1 cellular context compared by ENCODE assay signal in the genomic region with DNA sequence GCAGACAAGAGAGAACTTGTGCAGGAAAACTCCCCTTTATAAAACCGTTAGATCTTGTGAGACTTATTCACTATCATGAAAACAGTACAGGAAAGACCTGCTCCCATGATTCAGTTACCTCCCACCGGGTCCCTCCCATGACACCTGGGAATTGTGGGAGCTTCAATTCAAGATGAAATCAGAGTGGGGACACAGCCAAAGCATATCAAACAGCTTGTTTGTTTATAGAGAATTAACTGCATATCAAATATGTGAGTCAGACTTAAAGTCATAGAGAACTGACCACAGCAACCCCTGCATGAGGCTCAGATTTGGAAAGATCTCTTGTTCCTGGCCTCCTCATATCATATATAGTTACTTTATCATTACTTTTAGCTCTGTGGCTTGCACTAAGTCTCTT.
TF ChIP-seq lines count a peak whose summit lies in the region.

No MANE protein-coding gene starts in this region.

TF ChIP-seq in IMR-90, 13 proteins besides CTCF, POLR2A, EP300 and RAD21 (continued from another document):
- TF ChIP-seq SMC3 (IDR thresholded peaks at IDR 0.05; ENCODE audit: low read depth, low read length) (no peak), CEBPB (IDR thresholded peaks at IDR 0.05; ENCODE audit: low read depth, low read length) (no peak), ELK1 (IDR thresholded peaks at IDR 0.05; ENCODE audit: borderline replicate concordance, low read depth, low read length) (no peak), FOS (IDR thresholded peaks at IDR 0.05; ENCODE audit: low read depth, low read length) (no peak), USF2 (IDR thresholded peaks at IDR 0.05; ENCODE audit: low read depth, low read length) (no peak), RFX5 (IDR thresholded peaks at IDR 0.05; ENCODE audit: low read depth, low read length) (no peak), BHLHE40 (IDR thresholded peaks at IDR 0.05; ENCODE audit: low read depth, low read length) (no peak), RCOR1 (IDR thresholded peaks at IDR 0.05; ENCODE audit: insufficient replicate concordance, low read length) (no peak), CHD1 (IDR thresholded peaks at IDR 0.05; ENCODE audit: low read depth, low read length) (no peak), MAFK (IDR thresholded peaks at IDR 0.05; ENCODE audit: low read depth, low read length) (no peak), MAZ (IDR thresholded peaks at IDR 0.05; ENCODE audit: borderline replicate concordance, low read depth, low read length) (no peak), NFE2L2 (IDR thresholded peaks at IDR 0.05; ENCODE audit: low read depth, low read length) (no peak)
